ENCODE assay signal across 16 cellular contexts in genomic region chr9:88724241-88724805, GRCh38.
DNase-seq lines count a peak whose midpoint lies in the region; ATAC-seq, FAIRE-seq and TF ChIP-seq lines count a peak whose summit lies in the region.
"Had no signal": no experiment of that assay in that cellular context is flagged by ENCODE, and none has a peak within 500 bp of the region (broad histone marks: within the 10 kb centered on the region; RNA-seq: fewer than 3 reads in every experiment).

No MANE protein-coding gene starts in this region.

- TF ChIP-seq CTCF in cardiac muscle cell (IDR thresholded peaks at IDR 0.05; ENCODE audit: low read depth, low read length) (no peak), right atrium auricular region (IDR thresholded peaks at IDR 0.05) (no peak), gastroesophageal sphincter (IDR thresholded peaks at IDR 0.05) (no peak)

- no peaks in the 10 kb centered on the region for H3K9me3 Mint-ChIP-seq in activated T-cell treated with anti-CD3 and anti-CD28 coated beads, Interleukin-2, amount 50 U/mL, for 24 hours

- no peak overlapping the region for H4K5ac ChIP-seq in mesendoderm (ENCODE audit: low read length)

- no peak overlapping the region for H3K4me2 ChIP-seq in mesendoderm (ENCODE audit: low read length)
- H3K4me2 ChIP-seq: BLaER1 treated with 17β-estradiol and CSF1 and Interleukin-3, amounts not matched to agents 10 nM and 100 nM had no signal

- no peak for TF ChIP-seq EP300 in gastroesophageal sphincter (IDR thresholded peaks at IDR 0.05)

- H2BK120ac ChIP-seq in mesendoderm (ENCODE audit: low read depth, low read length): no peak overlapping the region

- H3K36me3 Mint-ChIP-seq in activated T-cell treated with anti-CD3 and anti-CD28 coated beads, Interleukin-2, amount 50 U/mL, for 24 hours (ENCODE audit: low read depth): no peaks in the 10 kb centered on the region
- H3K36me3 Mint-ChIP-seq: CD4-positive, CD25-positive, alpha-beta regulatory T cell had no signal

- H3K4me3 Mint-ChIP-seq in activated T-cell treated with anti-CD3 and anti-CD28 coated beads, Interleukin-2, amount 50 U/mL, for 24 hours: no peak overlapping the region
- H3K4me3 Mint-ChIP-seq: CD4-positive, CD25-positive, alpha-beta regulatory T cell had no signal

- no peaks in the 10 kb centered on the region for H3K27me3 ChIP-seq in cardiac muscle cell
- H3K27me3 ChIP-seq in right atrium auricular region: no peaks in the 10 kb centered on the region
- H3K27me3 ChIP-seq in gastroesophageal sphincter: no peaks in the 10 kb centered on the region
- H3K27me3 ChIP-seq in mesendoderm (ENCODE audit: insufficient read depth, low read length, poor library complexity): no peaks in the 10 kb centered on the region
- H3K27me3 ChIP-seq: BLaER1 treated with 17β-estradiol and CSF1 and Interleukin-3, amounts not matched to agents 10 nM and 100 nM had no signal

- peak; percentile 43 to 52 for DNase-seq in cardiac muscle cell (ENCODE audit: low read depth in 1 of 2, low spot score in 1 of 2)
- DNase-seq in right atrium auricular region (ENCODE audit: low spot score): no peak
- DNase-seq in mesendoderm: no peak
- DNase-seq in NCI-H526 treated with DMSO at 0.1 percent for 48 hours (lab: John Stamatoyannopoulos, UW): no peak
- no peak for DNase-seq in H54 (ENCODE audit: insufficient read length, low spot score)
- no peak for DNase-seq in activated T-cell treated with anti-CD3 and anti-CD28 coated beads, Interleukin-2, amount 50 U/mL, for 24 hours
- DNase-seq: ACHN; CD4-positive, CD25-positive, alpha-beta regulatory T cell; DMS53; GF-D8; GOT3; HCEC 1CT had no signal

- H3K56ac ChIP-seq in mesendoderm (ENCODE audit: low read length): no peak overlapping the region

- peaks cover 32% of the 10 kb centered on the region for H3K27me3 Mint-ChIP-seq in activated T-cell treated with anti-CD3 and anti-CD28 coated beads, Interleukin-2, amount 50 U/mL, for 24 hours

- 32 to 47% methylated on average over 2 to 6 of the region's 6 CpGs for WGBS in gastroesophageal sphincter (ENCODE audit: low coverage in 1 of 2), 2 donors
- WGBS in mesendoderm (ENCODE audit: extremely low coverage, insufficient coverage, low lambda C conversion rate): no CpG with 5 or more reads among the region's 6 CpGs

- no peaks in the 10 kb centered on the region for H3K9me3 ChIP-seq in cardiac muscle cell (ENCODE audit: low read depth)
- no peaks in the 10 kb centered on the region for H3K9me3 ChIP-seq in right atrium auricular region
- H3K9me3 ChIP-seq in gastroesophageal sphincter: no peaks in the 10 kb centered on the region
- H3K9me3 ChIP-seq: BLaER1 treated with 17β-estradiol and CSF1 and Interleukin-3, amounts not matched to agents 10 nM and 100 nM had no signal

- H2BK15ac ChIP-seq in mesendoderm (replicated peaks; ENCODE audit: low read depth): no peak overlapping the region

- ATAC-seq in gastroesophageal sphincter (peak; percentile 31), GM19455 (IDR thresholded peaks at IDR 0.05; ENCODE audit: unreplicated experiment) (no peak)

- no peaks in the 10 kb centered on the region for H3K79me1 ChIP-seq in mesendoderm (ENCODE audit: low read length)

- peak overlapping the region; percentile 24 for H3K27ac ChIP-seq in cardiac muscle cell
- no peak overlapping the region for H3K27ac ChIP-seq in right atrium auricular region
- no peak overlapping the region for H3K27ac ChIP-seq in gastroesophageal sphincter
- no peak overlapping the region for H3K27ac ChIP-seq in mesendoderm (ENCODE audit: low read depth, low read length)
- H3K27ac ChIP-seq: BLaER1 treated with 17β-estradiol and CSF1 and Interleukin-3, amounts not matched to agents 10 nM and 100 nM; HL-60 had no signal

- no peaks in the 10 kb centered on the region for H3K79me2 ChIP-seq in mesendoderm (ENCODE audit: control insufficient read depth, insufficient read depth, low read length)

- no peak overlapping the region for H3K9ac ChIP-seq in mesendoderm (ENCODE audit: low read length)
- H3K9ac ChIP-seq: BLaER1 treated with 17β-estradiol and CSF1 and Interleukin-3, amounts not matched to agents 10 nM and 100 nM had no signal

- H3K36me3 ChIP-seq in cardiac muscle cell: no peaks in the 10 kb centered on the region
- H3K36me3 ChIP-seq in right atrium auricular region: no peaks in the 10 kb centered on the region
- H3K36me3 ChIP-seq in gastroesophageal sphincter: no peaks in the 10 kb centered on the region
- no peaks in the 10 kb centered on the region for H3K36me3 ChIP-seq in mesendoderm (ENCODE audit: control insufficient read depth, insufficient read depth, low read length)
- H3K36me3 ChIP-seq: BLaER1 treated with 17β-estradiol and CSF1 and Interleukin-3, amounts not matched to agents 10 nM and 100 nM had no signal

- peaks cover 22% of the 10 kb centered on the region for H3K4me1 ChIP-seq in cardiac muscle cell (ENCODE audit: low read depth)
- H3K4me1 ChIP-seq in right atrium auricular region: peaks cover 0 to 17% of the 10 kb centered on the region in 2 donors
- H3K4me1 ChIP-seq in gastroesophageal sphincter: no peaks in the 10 kb centered on the region
- H3K4me1 ChIP-seq in mesendoderm (ENCODE audit: control insufficient read depth, low read depth, low read length): no peaks in the 10 kb centered on the region

- H3K4me3 ChIP-seq in cardiac muscle cell: no peak overlapping the region
- H3K4me3 ChIP-seq in right atrium auricular region: no peak overlapping the region
- no peak overlapping the region for H3K4me3 ChIP-seq in gastroesophageal sphincter
- no peak overlapping the region for H3K4me3 ChIP-seq in mesendoderm (ENCODE audit: low read length)
- H3K4me3 ChIP-seq: BLaER1 treated with 17β-estradiol and CSF1 and Interleukin-3, amounts not matched to agents 10 nM and 100 nM had no signal

- H4K8ac ChIP-seq in mesendoderm (ENCODE audit: low read depth, low read length): no peak overlapping the region

- peak overlapping the region; percentile 16 for H3K4ac ChIP-seq in mesendoderm (ENCODE audit: low read depth, low read length)

- H2BK5ac ChIP-seq in mesendoderm (ENCODE audit: low read length): no peak overlapping the region

- no peak for FAIRE-seq in H54 (lab: Jason Lieb, UNC)

- no peak overlapping the region for H2AK5ac ChIP-seq in mesendoderm (ENCODE audit: low read length)

- TF ChIP-seq POLR2A in gastroesophageal sphincter (IDR thresholded peaks at IDR 0.05): no peak
- TF ChIP-seq POLR2A in H54 (IDR thresholded peaks at IDR 0.05; ENCODE audit: low read depth, low read length): no peak

- no peaks in the 10 kb centered on the region for H3K4me1 Mint-ChIP-seq in activated T-cell treated with anti-CD3 and anti-CD28 coated beads, Interleukin-2, amount 50 U/mL, for 24 hours (ENCODE audit: low read depth)
- H3K4me1 Mint-ChIP-seq: CD4-positive, CD25-positive, alpha-beta regulatory T cell had no signal

- H3K27ac Mint-ChIP-seq in activated T-cell treated with anti-CD3 and anti-CD28 coated beads, Interleukin-2, amount 50 U/mL, for 24 hours: no peak overlapping the region
- H3K27ac Mint-ChIP-seq: CD4-positive, CD25-positive, alpha-beta regulatory T cell had no signal

- H3K23ac ChIP-seq in mesendoderm (ENCODE audit: low read length): no peak overlapping the region

- no peak overlapping the region for H3K18ac ChIP-seq in mesendoderm (ENCODE audit: low read length)

Comparison
In these comparisons a context has a peak if more than half of its experiments do, and no peak if none do; other contexts are left out.
1. DNase-seq: peak in cardiac muscle cell (2 of 2); none in right atrium auricular region (single experiment), mesendoderm (single experiment), NCI-H526 treated with DMSO at 0.1 percent for 48 hours (single experiment), H54 (single experiment) and activated T-cell treated with anti-CD3 and anti-CD28 coated beads, Interleukin-2, amount 50 U/mL, for 24 hours (single experiment).